ENCODE assay signal across 9 cellular contexts in the genomic region with DNA sequence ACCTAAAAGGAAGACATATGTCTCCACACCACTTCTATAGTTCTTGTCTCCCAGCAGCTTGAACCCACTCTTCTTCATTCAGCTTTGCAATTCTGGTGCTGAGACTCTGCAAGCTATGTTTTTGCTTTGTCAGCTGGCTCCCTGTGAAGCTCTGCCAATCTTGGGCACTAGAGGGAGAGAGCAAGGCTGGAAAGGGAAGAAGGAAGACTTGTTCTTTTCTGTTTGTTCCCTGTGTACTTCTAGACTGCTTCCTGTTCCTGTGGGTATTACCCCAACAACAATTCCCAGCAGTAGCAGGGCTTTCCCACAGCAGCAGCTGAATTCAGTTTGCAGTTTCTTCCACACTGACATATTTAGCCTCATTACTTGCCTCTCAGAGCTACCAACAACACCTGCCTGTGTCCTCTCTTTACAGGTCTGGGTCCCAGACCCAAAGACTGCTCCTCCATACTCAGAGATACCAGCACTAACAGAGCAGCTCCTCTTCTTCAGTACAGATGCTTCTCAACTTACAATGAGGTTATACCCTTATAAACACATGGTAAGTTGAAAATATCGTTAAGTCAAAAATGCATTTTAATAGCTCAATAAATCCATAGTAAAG.
DNase-seq lines count a peak whose midpoint lies in the region; ATAC-seq and TF ChIP-seq lines count a peak whose summit lies in the region.
"Had no signal": no experiment of that assay in that cellular context is flagged by ENCODE, and none has a peak within 500 bp of the region (broad histone marks: within the 10 kb centered on the region; RNA-seq: fewer than 3 reads in every experiment).

No MANE protein-coding gene starts in this region.

- H3K4me3 ChIP-seq in mammary epithelial cell (replicated peaks in 1 of 3; ENCODE audit: insufficient read depth in 1 of 3, low read depth in 2 of 3, low read length in 3 of 3) (no peak overlapping the region), mucosa of descending colon (no peak overlapping the region)
- H3K4me3 ChIP-seq: SJCRH30 had no signal

- H3K79me2 ChIP-seq in mammary epithelial cell (ENCODE audit: insufficient read depth, low read length), result no peaks in the 10 kb centered on the region

- no peaks in the 10 kb centered on the region for H3K9me3 ChIP-seq in mammary epithelial cell (replicated peaks; ENCODE audit: insufficient read depth, low read length)
- H3K9me3 ChIP-seq in mucosa of descending colon, result no peaks in the 10 kb centered on the region
- H3K9me3 ChIP-seq: SJCRH30 had no signal

- TF ChIP-seq CTCF in mammary epithelial cell (conservative IDR thresholded peaks at IDR 0.05 in 1 of 2, IDR thresholded peaks at IDR 0.05 in 1 of 2; ENCODE audit: extremely low read depth in 1 of 2, insufficient read depth in 1 of 2, low read depth in 1 of 2, low read length in 2 of 2) (peak; percentile 17 to 55), mucosa of descending colon (IDR thresholded peaks at IDR 0.05) (no peak)

- no peaks in the 10 kb centered on the region for H3K27me3 ChIP-seq in mammary epithelial cell (ENCODE audit: insufficient read depth, low read length)
- H3K27me3 ChIP-seq: SJCRH30 had no signal

- no peak overlapping the region for H2AFZ ChIP-seq in mammary epithelial cell (ENCODE audit: low read depth, low read length)

- H3K36me3 ChIP-seq in mammary epithelial cell (ENCODE audit: insufficient read depth, low read length), result no peaks in the 10 kb centered on the region
- no peaks in the 10 kb centered on the region for H3K36me3 ChIP-seq in mucosa of descending colon (ENCODE audit: low read depth)
- H3K36me3 ChIP-seq: SJCRH30 had no signal

- CTCF ChIA-PET in mammary epithelial cell (lab: Charles Lee; ENCODE audit: low non-redundant PET), result no interaction called here

- no peak overlapping the region for H3K27ac ChIP-seq in mammary epithelial cell (ENCODE audit: insufficient read depth, low read depth, low read length)
- H3K27ac ChIP-seq: SJCRH30 had no signal

- DNase-seq in DMS53 (lab: John Stamatoyannopoulos, UW) (peak; percentile 69), KBM-7 (peak; percentile 51), mammary epithelial cell (peak; percentile 21), mucosa of descending colon (no peak)
- no peak for DNase-seq in activated naive CD4-positive, alpha-beta T cell treated with anti-CD3 and anti-CD28 coated beads, Interleukin-2, amount 50 U/mL, for 16 hours

- no TSS peak for BruUV-seq in mammary epithelial cell (replicated peaks; lab: Mats Ljungman, UMichigan)

- dilution Hi-C loops in mammary epithelial cell (cut with HindIII; ENCODE audit: low sequenced_read_pairs), result no loop called here

- H3K4me2 ChIP-seq in mammary epithelial cell (ENCODE audit: insufficient read depth, low read depth, low read length), result no peak overlapping the region

- intact Hi-C loops in mammary epithelial cell (cut with micrococcal nuclease), result no loop called here
- intact Hi-C loops in mucosa of descending colon (cut with DNase I, micrococcal nuclease), result no loop called here

- no peaks in the 10 kb centered on the region for H4K20me1 ChIP-seq in mammary epithelial cell (ENCODE audit: insufficient read depth, low read length)

- H3K9ac ChIP-seq in mammary epithelial cell (ENCODE audit: insufficient read depth, low read length), result no peak overlapping the region

- ATAC-seq in mucosa of descending colon, result peak; percentile 27
- ATAC-seq in HG03025 (IDR thresholded peaks at IDR 0.05; ENCODE audit: low FRiP score, unreplicated experiment), result no peak
- no peak for ATAC-seq in GM19455 (IDR thresholded peaks at IDR 0.05; ENCODE audit: unreplicated experiment)
- no peak for ATAC-seq in HG03175 (IDR thresholded peaks at IDR 0.05; ENCODE audit: unreplicated experiment)

- H3K4me1 ChIP-seq in mammary epithelial cell (ENCODE audit: insufficient read depth, low read length), result no peaks in the 10 kb centered on the region
- no peaks in the 10 kb centered on the region for H3K4me1 ChIP-seq in mucosa of descending colon (ENCODE audit: low read depth)
- H3K4me1 ChIP-seq: SJCRH30 had no signal

- whole genome bisulfite sequencing in mammary epithelial cell (ENCODE audit: low coverage, missing lambda C conversion rate), result 94% methylated on average over 1 of the region's 1 CpG

- in situ Hi-C loops in KBM-7 (cut with MboI; ENCODE audit: low pct_unique_long_range_greater_than_20kb, low sequenced_read_pairs) (no loop called here), mammary epithelial cell (cut with MboI; ENCODE audit: low sequenced_read_pairs in 2 of 2) (no loop called here)

Comparison
In these comparisons a context has a peak if more than half of its experiments do, and no peak if none do; other contexts are left out.
1. DNase-seq: peak in DMS53 (single experiment), KBM-7 (single experiment) and mammary epithelial cell (single experiment); none in mucosa of descending colon (0 of 3) and activated naive CD4-positive, alpha-beta T cell treated with anti-CD3 and anti-CD28 coated beads, Interleukin-2, amount 50 U/mL, for 16 hours (single experiment).